ENCODE assay signal across 8 cellular contexts in genomic region chr3:173397161-173398110, GRCh38. TPM values are rescaled to one million over a fixed set of nuclear protein-coding genes. Genes with fewer than 3 reads are reported as not detected.
DNase-seq lines count a peak whose midpoint lies in the region; ATAC-seq and TF ChIP-seq lines count a peak whose summit lies in the region.

NLGN1 (plus strand) TSS chr3:173397744.

- ATAC-seq in SK-N-SH treated with all-trans-retinoic acid at 6 μM for 48 hours = peak; percentile 84
- ATAC-seq in lung (ENCODE audit: insufficient read depth, low FRiP score) = peak; percentile 42
- no peak for ATAC-seq in GM18520 (IDR thresholded peaks at IDR 0.05; ENCODE audit: unreplicated experiment)
- no peak for ATAC-seq in GM19328 (IDR thresholded peaks at IDR 0.05; ENCODE audit: unreplicated experiment)

- no peaks in the 10 kb centered on the region for H4K20me1 ChIP-seq in KMS-11 (ENCODE audit: insufficient read depth)

- H3K79me2 ChIP-seq in KMS-11 (ENCODE audit: insufficient read depth, low read depth) = no peaks in the 10 kb centered on the region

- peak within 1 kb of the TSS; percentile 36; the same call in 1 of the 2 replicates for H3K9ac ChIP-seq in KMS-11
- H3K9ac ChIP-seq in stomach smooth muscle (ENCODE audit: low read length in 2 of 2) = peak within 1 kb of the TSS; percentile 80 to 84

- in situ Hi-C loops in endometrial microvascular endothelial cells (cut with HindIII; ENCODE audit: inconsistent ontology term, low pct_unique_long_range_greater_than_20kb, low sequenced_read_pairs) = loop anchor here (25.0 kb wide), 1 partner anchor 585 kb away; no protein-coding TSS in a partner anchor

- no peak within 1 kb of the TSS for H3K27ac ChIP-seq in KMS-11
- peak within 1 kb of the TSS; percentile 11 to 85 for H3K27ac ChIP-seq in lung (ENCODE audit: low read depth in 1 of 2, low read length in 1 of 2)
- peak within 1 kb of the TSS; percentile 94 for H3K27ac ChIP-seq in stomach smooth muscle (ENCODE audit: low read length)

- H3K4me3 ChIP-seq in KMS-11 (IDR thresholded peaks at IDR 0.05; ENCODE audit: insufficient read depth, low read depth, low read length) = peak within 1 kb of the TSS; percentile 60
- H3K4me3 ChIP-seq in lung = peak within 1 kb of the TSS; percentile 20
- H3K4me3 ChIP-seq in stomach smooth muscle (ENCODE audit: low read length in 2 of 2) = peak within 1 kb of the TSS; percentile 86 to 88

- H3K4me1 ChIP-seq in KMS-11 (ENCODE audit: low read depth, poor library complexity, severe bottlenecking) (peaks cover 24% of the 10 kb centered on the region), lung (ENCODE audit: control insufficient read depth in 2 of 2, insufficient read depth in 2 of 2, low read length in 2 of 2) (peaks cover 2 to 6% of the 10 kb centered on the region in 2 donors), stomach smooth muscle (ENCODE audit: control insufficient read depth, insufficient read depth, low read length) (no peaks in the 10 kb centered on the region)

- H3K36me3 ChIP-seq in KMS-11 (ENCODE audit: insufficient read depth) (no peaks in the 10 kb centered on the region), lung (ENCODE audit: control insufficient read depth in 2 of 2, insufficient read depth in 2 of 2, low read length in 2 of 2) (no peaks in the 10 kb centered on the region), stomach smooth muscle (ENCODE audit: control insufficient read depth in 2 of 2, insufficient read depth in 2 of 2, low read length in 2 of 2) (no peaks in the 10 kb centered on the region)

- H3K4me2 ChIP-seq in KMS-11 = peak within 1 kb of the TSS; percentile 89

- no peaks in the 10 kb centered on the region; the same call in 1 of the 2 replicates for H3K27me3 ChIP-seq in KMS-11 (ENCODE audit: insufficient read depth, low read depth)
- H3K27me3 ChIP-seq in lung (ENCODE audit: control insufficient read depth, insufficient read depth) = no peaks in the 10 kb centered on the region
- H3K27me3 ChIP-seq in stomach smooth muscle (ENCODE audit: control insufficient read depth in 1 of 2, insufficient read depth in 2 of 2, low read length in 2 of 2) = no peaks in the 10 kb centered on the region

- TF ChIP-seq CTCF in KMS-11 (conservative IDR thresholded peaks at IDR 0.05; ENCODE audit: low read depth, low read length) (no peak), lung (IDR thresholded peaks at IDR 0.05; ENCODE audit: control extremely low read depth, extremely low read depth) (no peak)

- H2AFZ ChIP-seq in KMS-11 (ENCODE audit: low read depth) = peak within 1 kb of the TSS; percentile 85

- peaks cover 0 to 2% of the 10 kb centered on the region in 2 donors for H3K9me3 ChIP-seq in lung (ENCODE audit: control insufficient read depth in 2 of 2, insufficient read depth in 1 of 2, low read length in 1 of 2)
- no peaks in the 10 kb centered on the region for H3K9me3 ChIP-seq in stomach smooth muscle (ENCODE audit: control insufficient read depth in 2 of 2, low read length in 2 of 2)

- DNase-seq in COR-L47 (lab: John Stamatoyannopoulos, UW) (peak; percentile 80), lung (ENCODE audit: low spot score) (peak; percentile 56)

- WGBS in lung, 2 donors = 0 to 2% methylated on average over 69 to 70 of the region's 70 CpGs

TF ChIP-seq in SK-N-SH treated with all-trans-retinoic acid at 6 μM for 48 hours, 23 proteins besides CTCF, POLR2A, EP300 and RAD21:
- TF ChIP-seq ZFP3 (CRISPR knock-in tag; IDR thresholded peaks at IDR 0.05) = no peak

RNA-seq across cellular contexts. Expression of gene NLGN1, which starts in this region (rescaled TPM):
- total RNA-seq in endometrial microvascular endothelial cells (ENCODE audit: inconsistent ontology term) (10.3 TPM), lung (10 to 100 TPM in 1 of 2 donors, 1 to 10 TPM in 1; 3.4 to 22.2 TPM)
- polyA plus RNA-seq in lung = under 1 TPM; 0.24 to 0.33 TPM

Comparison
In these comparisons a context has a peak if more than half of its experiments do, and no peak if none do; other contexts are left out.
1. H3K4me3 ChIP-seq: peak in every context shown above with its lines; median percentile 87 in stomach smooth muscle; 60 in KMS-11; 20 in lung.
2. ATAC-seq: peak in SK-N-SH treated with all-trans-retinoic acid at 6 μM for 48 hours (single experiment) and lung (single experiment); none in GM18520 (single experiment) and GM19328 (single experiment).